31 cellular contexts compared by ENCODE assay signal in genomic region chr9:101081641-101082040, GRCh38. TPM values are rescaled to one million over a fixed set of nuclear protein-coding genes. Genes with fewer than 3 reads are reported as not detected.
"Had no signal": no experiment of that assay in that cellular context is flagged by ENCODE, and none has a peak within 500 bp of the region (broad histone marks: within the 10 kb centered on the region; RNA-seq: fewer than 3 reads in every experiment).

No MANE protein-coding gene starts in this region.

- DNase-seq: naive thymus-derived CD4-positive, alpha-beta T cell; natural killer cell; pancreas; psoas muscle; right cardiac atrium; right lobe of liver; sigmoid colon; small intestine; stimulated activated CD4-positive, alpha-beta T cell treated with anti-CD3 and anti-CD28 coated beads, Interleukin-15, amount 100 ng/mL, for 24 hours; stimulated activated CD4-positive, alpha-beta T cell treated with anti-CD3 and anti-CD28 coated beads, Interleukin-2, amount 100 ng/mL, for 24 hours; stimulated activated CD4-positive, alpha-beta T cell treated with anti-CD3 and anti-CD28 coated beads, Interleukin-2, amount 100 ng/mL, for 48 hours; stimulated activated CD4-positive, alpha-beta T cell treated with anti-CD3 and anti-CD28 coated beads, Interleukin-4, amount 100 ng/mL, for 24 hours; stimulated activated naive B cell treated with anti-CD40 and anti-IgM and Interleukin-4, amounts not matched to agents 10 μg/mL and 1 μg/mL and 100 μg/mL, for 72 hours; stimulated activated naive CD4-positive, alpha-beta T cell treated with Interleukin-2 at 50 U/mL for 16 hours; stomach; testis; tibial artery; transverse colon; upper lobe of right lung; uterus had no signal

- H3K27ac ChIP-seq: neutrophil, pancreas, psoas muscle, right lobe of liver, sigmoid colon, stomach, suprapubic skin, testis, tibial artery, transverse colon, upper lobe of right lung, uterus had no signal

- H3K27me3 ChIP-seq: neutrophil, pancreas, right lobe of liver, sigmoid colon, stomach, suprapubic skin, testis, tibial artery, transverse colon, upper lobe of right lung, uterus had no signal

- H3K4me1 ChIP-seq: pancreas, psoas muscle, right lobe of liver, sigmoid colon, stomach, suprapubic skin, testis, tibial artery, transverse colon, upper lobe of right lung, uterus had no signal

- ATAC-seq: naive thymus-derived CD4-positive, alpha-beta T cell; natural killer cell; pancreas; psoas muscle; right cardiac atrium; right lobe of liver; stimulated activated effector memory CD8-positive, alpha-beta T cell treated with anti-CD3 and anti-CD28 coated beads, Interleukin-12 subunit alpha, Interleukin-12 subunit beta, amount 100 ng/mL, for 72 hours; stimulated activated naive B cell treated with anti-CD40 and anti-IgM and Interleukin-4, amounts not matched to agents 10 μg/mL and 1 μg/mL and 100 μg/mL, for 72 hours; upper lobe of right lung had no signal

- H3K27ac Mint-ChIP-seq: naive thymus-derived CD4-positive, alpha-beta T cell; natural killer cell; nephron; progenitor cell of endocrine pancreas; stimulated activated effector memory CD8-positive, alpha-beta T cell treated with anti-CD3 and anti-CD28 coated beads, Interleukin-12 subunit alpha, Interleukin-12 subunit beta, amount 100 ng/mL, for 72 hours; stimulated activated naive B cell treated with anti-CD40 and anti-IgM and Interleukin-4, amounts not matched to agents 10 μg/mL and 1 μg/mL and 100 μg/mL, for 72 hours; stimulated activated naive CD8-positive, alpha-beta T cell treated with anti-CD3 and anti-CD28 coated beads, Interleukin-15, Interleukin-2, amounts not matched to agents 100 ng/mL and 50 ng/mL, for 24 hours; type B pancreatic cell had no signal

- H3K4me3 ChIP-seq: pancreas, psoas muscle, right lobe of liver, sigmoid colon, stomach, suprapubic skin, testis, tibial artery, transverse colon, upper lobe of right lung, uterus had no signal

- H3K9me3 Mint-ChIP-seq: stimulated activated naive CD8-positive, alpha-beta T cell treated with anti-CD3 and anti-CD28 coated beads, Interleukin-15, Interleukin-2, amounts not matched to agents 100 ng/mL and 50 ng/mL, for 24 hours; type B pancreatic cell had no signal

- H3K4me3 Mint-ChIP-seq: naive thymus-derived CD4-positive, alpha-beta T cell; natural killer cell; nephron; neural crest cell; stimulated activated effector memory CD8-positive, alpha-beta T cell treated with anti-CD3 and anti-CD28 coated beads, Interleukin-12 subunit alpha, Interleukin-12 subunit beta, amount 100 ng/mL, for 72 hours; stimulated activated naive B cell treated with anti-CD40 and anti-IgM and Interleukin-4, amounts not matched to agents 10 μg/mL and 1 μg/mL and 100 μg/mL, for 72 hours; stimulated activated naive CD8-positive, alpha-beta T cell treated with anti-CD3 and anti-CD28 coated beads, Interleukin-15, Interleukin-2, amounts not matched to agents 100 ng/mL and 50 ng/mL, for 24 hours; type B pancreatic cell had no signal

- H3K36me3 ChIP-seq: neutrophil, pancreas, right lobe of liver, sigmoid colon, stomach, suprapubic skin, tibial artery, transverse colon, upper lobe of right lung, uterus had no signal

- H3K27me3 Mint-ChIP-seq: progenitor cell of endocrine pancreas; stimulated activated naive CD8-positive, alpha-beta T cell treated with anti-CD3 and anti-CD28 coated beads, Interleukin-15, Interleukin-2, amounts not matched to agents 100 ng/mL and 50 ng/mL, for 24 hours; type B pancreatic cell had no signal

- H3K9me3 ChIP-seq: neutrophil, pancreas, psoas muscle, right lobe of liver, sigmoid colon, stomach, suprapubic skin, testis, tibial artery, transverse colon, upper lobe of right lung, uterus had no signal

- H3K36me3 Mint-ChIP-seq: naive thymus-derived CD4-positive, alpha-beta T cell; natural killer cell; stimulated activated effector memory CD8-positive, alpha-beta T cell treated with anti-CD3 and anti-CD28 coated beads, Interleukin-12 subunit alpha, Interleukin-12 subunit beta, amount 100 ng/mL, for 72 hours; stimulated activated naive B cell treated with anti-CD40 and anti-IgM and Interleukin-4, amounts not matched to agents 10 μg/mL and 1 μg/mL and 100 μg/mL, for 72 hours; type B pancreatic cell had no signal

- H3K4me1 Mint-ChIP-seq: naive thymus-derived CD4-positive, alpha-beta T cell; natural killer cell; nephron; neural crest cell; stimulated activated effector memory CD8-positive, alpha-beta T cell treated with anti-CD3 and anti-CD28 coated beads, Interleukin-12 subunit alpha, Interleukin-12 subunit beta, amount 100 ng/mL, for 72 hours; stimulated activated naive B cell treated with anti-CD40 and anti-IgM and Interleukin-4, amounts not matched to agents 10 μg/mL and 1 μg/mL and 100 μg/mL, for 72 hours had no signal

RNA-seq across cellular contexts. Expression of gene PLPPR1, which starts 53.1 kb away (rescaled TPM):
- total RNA-seq: naive thymus-derived CD4-positive, alpha-beta T cell; natural killer cell; omental fat pad; osteocyte; right cardiac atrium; subcutaneous adipose tissue had no signal
- polyA plus RNA-seq: naive thymus-derived CD4-positive, alpha-beta T cell; right cardiac atrium had no signal
